In genomic region chr6:84094050-84094435, GRCh38 we compare ENCODE assay signal across 38 cellular contexts.
DNase-seq lines count a peak whose midpoint lies in the region; ATAC-seq, FAIRE-seq and TF ChIP-seq lines count a peak whose summit lies in the region.
"Had no signal": no experiment of that assay in that cellular context is flagged by ENCODE, and none has a peak within 500 bp of the region (broad histone marks: within the 10 kb centered on the region; RNA-seq: fewer than 3 reads in every experiment).

No MANE protein-coding gene starts in this region.

- TF ChIP-seq CTCF in DOHH2 (IDR thresholded peaks at IDR 0.05; ENCODE audit: low read depth, low read length, poor library complexity, severe bottlenecking) (no peak), astrocyte (IDR thresholded peaks at IDR 0.05; ENCODE audit: insufficient read depth, low read depth, low read length) (no peak), foreskin fibroblast (IDR thresholded peaks at IDR 0.05; ENCODE audit: low read depth, low read length) (no peak), endothelial cell (IDR thresholded peaks at IDR 0.05; ENCODE audit: unreplicated experiment) (no peak)

- H3K27ac ChIP-seq in DOHH2 (ENCODE audit: low read depth, low read length) (no peak overlapping the region), HUES48 (ENCODE audit: low read depth, low read length) (peak overlapping the region; percentile 44), astrocyte (ENCODE audit: low read depth, low read length) (no peak overlapping the region), substantia nigra (ENCODE audit: low read depth, low read length, poor library complexity, severe bottlenecking) (no peak overlapping the region)
- H3K27ac ChIP-seq: A549, breast epithelium, hepatocyte, vagina had no signal

- peaks cover 3% of the 10 kb centered on the region for H3K9me3 Mint-ChIP-seq in astrocyte (ENCODE audit: unreplicated experiment)
- no peaks in the 10 kb centered on the region for H3K9me3 Mint-ChIP-seq in endothelial cell (ENCODE audit: unreplicated experiment)
- H3K9me3 Mint-ChIP-seq: activated naive CD4-positive, alpha-beta T cell treated with anti-CD3 and anti-CD28 coated beads, Interleukin-2, amount 50 U/mL, for 72 hours; CD8-positive, alpha-beta memory T cell; stimulated activated naive CD8-positive, alpha-beta T cell treated with anti-CD3 and anti-CD28 coated beads, Interleukin-15, Interleukin-2, amounts not matched to agents 100 ng/mL and 50 ng/mL, for 24 hours had no signal

- H4K20me1 ChIP-seq in DOHH2 (ENCODE audit: control insufficient read depth, insufficient read depth, low read depth, low read length): no peaks in the 10 kb centered on the region
- no peaks in the 10 kb centered on the region for H4K20me1 ChIP-seq in astrocyte (ENCODE audit: insufficient read depth, low read length)

- H3K27me3 ChIP-seq in DOHH2 (ENCODE audit: control insufficient read depth, low read length): no peaks in the 10 kb centered on the region
- H3K27me3 ChIP-seq in HUES48 (ENCODE audit: control insufficient read depth, insufficient read depth, low read length): no peaks in the 10 kb centered on the region
- no peaks in the 10 kb centered on the region for H3K27me3 ChIP-seq in astrocyte (ENCODE audit: insufficient read depth, low read length)
- H3K27me3 ChIP-seq: BE2C, breast epithelium, colonic mucosa, hepatocyte, tibial artery, vagina had no signal

- H3K4me3 Mint-ChIP-seq in astrocyte (ENCODE audit: unreplicated experiment): no peak overlapping the region
- no peak overlapping the region for H3K4me3 Mint-ChIP-seq in endothelial cell (ENCODE audit: unreplicated experiment)
- H3K4me3 Mint-ChIP-seq: CD8-positive, alpha-beta memory T cell; mesothelial cell of epicardium; stimulated activated naive CD8-positive, alpha-beta T cell treated with anti-CD3 and anti-CD28 coated beads, Interleukin-15, Interleukin-2, amounts not matched to agents 100 ng/mL and 50 ng/mL, for 24 hours had no signal

- H2AFZ ChIP-seq in astrocyte (ENCODE audit: low read depth, low read length): no peak overlapping the region
- H2AFZ ChIP-seq: hepatocyte had no signal

- no peak for FAIRE-seq in astrocyte (lab: Jason Lieb, UNC)
- FAIRE-seq: A549, GM12891, HTR-8/SVneo, RCC 7860 had no signal

- DNase-seq in astrocyte (ENCODE audit: low read depth): peak; percentile 51
- DNase-seq in foreskin fibroblast: peak; percentile 12 to 61
- no peak for DNase-seq in substantia nigra (lab: John Stamatoyannopoulos, UW)
- DNase-seq in endothelial cell (ENCODE audit: low spot score): no peak
- DNase-seq: activated CD4-positive, alpha-beta T cell treated with anti-CD3 and anti-CD28 coated beads, Interleukin-2, amount 50 U/mL, for 1 hour; activated effector memory CD4-positive, alpha-beta T cell treated with Interleukin-2 at 50 U/mL for 16 hours; activated T-cell treated with anti-CD3 and anti-CD28 coated beads, Interleukin-2, amount 50 U/mL, for 1 hour; amygdala; BE2C; CD8-positive, alpha-beta memory T cell; colonic mucosa; effector memory CD4-positive, alpha-beta T cell; KG1; kidney glomerular epithelial cell; naive B cell; NCI-H1417 treated with DMSO at 0.1 percent for 48 hours; NCI-H2081; NCI-H226; NCI-H69; right cardiac atrium; stimulated activated CD4-positive, alpha-beta T cell treated with anti-CD3 and anti-CD28 coated beads, Interleukin-1b, Interleukin-23, amount 100 ng/mL, for 48 hours; stimulated activated CD8-positive, alpha-beta memory T cell treated with anti-CD3 and anti-CD28 coated beads, Interleukin-4, amount 100 ng/mL, for 48 hours; SW 1271; tibial artery had no signal

- no peaks in the 10 kb centered on the region for H3K27me3 Mint-ChIP-seq in astrocyte (ENCODE audit: low read depth, unreplicated experiment)
- H3K27me3 Mint-ChIP-seq in endothelial cell (ENCODE audit: unreplicated experiment): peaks cover 1% of the 10 kb centered on the region
- H3K27me3 Mint-ChIP-seq: stimulated activated naive CD8-positive, alpha-beta T cell treated with anti-CD3 and anti-CD28 coated beads, Interleukin-15, Interleukin-2, amounts not matched to agents 100 ng/mL and 50 ng/mL, for 24 hours had no signal

- peaks cover 13% of the 10 kb centered on the region for H3K4me1 ChIP-seq in DOHH2 (ENCODE audit: control insufficient read depth, low read length)
- H3K4me1 ChIP-seq in HUES48 (ENCODE audit: control insufficient read depth, insufficient read depth, low read length): peaks cover 14% of the 10 kb centered on the region
- H3K4me1 ChIP-seq in astrocyte (ENCODE audit: insufficient read depth, low read length): no peaks in the 10 kb centered on the region
- H3K4me1 ChIP-seq: A549, BE2C, breast epithelium, colonic mucosa, vagina had no signal

- no peaks in the 10 kb centered on the region for H3F3A ChIP-seq in DOHH2 (ENCODE audit: control insufficient read depth, insufficient read depth)

- H3K9ac ChIP-seq in HUES48 (ENCODE audit: low read depth, low read length) (no peak overlapping the region), astrocyte (ENCODE audit: low read length) (no peak overlapping the region)

- no peaks in the 10 kb centered on the region for H3K9me2 ChIP-seq in DOHH2 (replicated peaks; ENCODE audit: control insufficient read depth, low read length)

- H3K79me2 ChIP-seq in DOHH2 (ENCODE audit: control insufficient read depth, low read length): no peaks in the 10 kb centered on the region
- no peaks in the 10 kb centered on the region for H3K79me2 ChIP-seq in astrocyte (ENCODE audit: insufficient read depth, low read length)
- H3K79me2 ChIP-seq: hepatocyte had no signal

- no peak overlapping the region for H3K4me3 ChIP-seq in DOHH2 (ENCODE audit: low read length)
- no peak overlapping the region for H3K4me3 ChIP-seq in HUES48 (ENCODE audit: low read depth, low read length)
- H3K4me3 ChIP-seq in astrocyte (ENCODE audit: insufficient read depth, low read depth, low read length): no peak overlapping the region
- no peak overlapping the region for H3K4me3 ChIP-seq in foreskin fibroblast (ENCODE audit: low read depth in 1 of 2, low read length in 2 of 2)
- H3K4me3 ChIP-seq: A549, breast epithelium, colonic mucosa, hepatocyte, tibial artery, vagina had no signal

- no peak overlapping the region for H3K27ac Mint-ChIP-seq in astrocyte (ENCODE audit: unreplicated experiment)
- H3K27ac Mint-ChIP-seq in endothelial cell (ENCODE audit: unreplicated experiment): no peak overlapping the region
- H3K27ac Mint-ChIP-seq: activated naive CD4-positive, alpha-beta T cell treated with anti-CD3 and anti-CD28 coated beads, Interleukin-2, amount 50 U/mL, for 72 hours; CD8-positive, alpha-beta memory T cell; mesothelial cell of epicardium; stimulated activated naive CD8-positive, alpha-beta T cell treated with anti-CD3 and anti-CD28 coated beads, Interleukin-15, Interleukin-2, amounts not matched to agents 100 ng/mL and 50 ng/mL, for 24 hours had no signal

- no peaks in the 10 kb centered on the region for H3K36me3 ChIP-seq in DOHH2 (ENCODE audit: control insufficient read depth, low read length)
- H3K36me3 ChIP-seq in HUES48 (ENCODE audit: control insufficient read depth, insufficient read depth, low read length): no peaks in the 10 kb centered on the region
- H3K36me3 ChIP-seq in astrocyte (ENCODE audit: insufficient read depth, low read length): no peaks in the 10 kb centered on the region
- H3K36me3 ChIP-seq: BE2C, breast epithelium, colonic mucosa, tibial artery, vagina had no signal

- H3K4me2 ChIP-seq in DOHH2 (ENCODE audit: low read length) (peak overlapping the region; percentile 21; the same call in 1 of the 2 replicates), astrocyte (ENCODE audit: low read length) (no peak overlapping the region)
- H3K4me2 ChIP-seq: A549, hepatocyte had no signal

- H3K36me3 Mint-ChIP-seq in astrocyte (ENCODE audit: low read depth, unreplicated experiment) (no peaks in the 10 kb centered on the region), endothelial cell (ENCODE audit: low read depth, unreplicated experiment) (peaks cover 4% of the 10 kb centered on the region)
- H3K36me3 Mint-ChIP-seq: activated naive CD4-positive, alpha-beta T cell treated with anti-CD3 and anti-CD28 coated beads, Interleukin-2, amount 50 U/mL, for 72 hours; CD8-positive, alpha-beta memory T cell; mesothelial cell of epicardium; naive B cell had no signal

- ATAC-seq in HG02610 (IDR thresholded peaks at IDR 0.05; ENCODE audit: unreplicated experiment) (no peak), HG02588 (IDR thresholded peaks at IDR 0.05; ENCODE audit: unreplicated experiment) (no peak)
- ATAC-seq: A549, right cardiac atrium had no signal

- H3K9me3 ChIP-seq in DOHH2 (ENCODE audit: control insufficient read depth, insufficient read depth, low read length) (no peaks in the 10 kb centered on the region), HUES48 (ENCODE audit: control insufficient read depth, insufficient read depth, low read length) (no peaks in the 10 kb centered on the region), astrocyte (ENCODE audit: insufficient read depth, low read depth, low read length) (peaks cover 3% of the 10 kb centered on the region)
- H3K9me3 ChIP-seq: A549, BE2C, colonic mucosa, vagina had no signal

- H3K4me1 Mint-ChIP-seq in astrocyte (ENCODE audit: low read depth, unreplicated experiment) (no peaks in the 10 kb centered on the region), endothelial cell (ENCODE audit: unreplicated experiment) (no peaks in the 10 kb centered on the region)
- H3K4me1 Mint-ChIP-seq: CD8-positive, alpha-beta memory T cell; mesothelial cell of epicardium; naive B cell had no signal

Comparison
In these comparisons a context has a peak if more than half of its experiments do, and no peak if none do; other contexts are left out.
1. DNase-seq: peak in astrocyte (single experiment) and foreskin fibroblast (2 of 2); none in substantia nigra (0 of 49) and endothelial cell (single experiment).